In genomic region chr7:23960361-23960760, GRCh38 we compare ENCODE assay signal across 24 cellular contexts.
"Had no signal": no experiment of that assay in that cellular context is flagged by ENCODE, and none has a peak within 500 bp of the region (broad histone marks: within the 10 kb centered on the region; RNA-seq: fewer than 3 reads in every experiment).

No MANE protein-coding gene starts in this region.

- DNase-seq: islet precursor cell; left ventricle myocardium inferior; mesendoderm; naive B cell; natural killer cell; nephron progenitor cell; ovary; retina; right cardiac atrium; stimulated activated CD4-positive, alpha-beta T cell treated with anti-CD3 and anti-CD28 coated beads, Interleukin-12 subunit alpha, Interleukin-12 subunit beta, amount 100 ng/mL, for 4 hours; stimulated activated CD4-positive, alpha-beta T cell treated with anti-CD3 and anti-CD28 coated beads, Interleukin-15, amount 100 ng/mL, for 24 hours; stimulated activated CD4-positive, alpha-beta T cell treated with anti-CD3 and anti-CD28 coated beads, Interleukin-2, amount 100 ng/mL, for 24 hours; stimulated activated CD4-positive, alpha-beta T cell treated with anti-CD3 and anti-CD28 coated beads, Interleukin-4, amount 100 ng/mL, for 1 hour; stimulated activated naive B cell treated with anti-CD40 and anti-IgM and Interleukin-4, amounts not matched to agents 10 μg/mL and 1 μg/mL and 100 μg/mL, for 72 hours; stimulated activated naive CD8-positive, alpha-beta T cell treated with anti-CD3 and anti-CD28 coated beads, Interleukin-15, Interleukin-2, amounts not matched to agents 100 U/mL and 50 U/mL, for 24 hours; stomach; testis; transverse colon; upper lobe of right lung had no signal

- H3K36me3 ChIP-seq: left ventricle myocardium inferior, ovary, stomach, thyroid gland, transverse colon, upper lobe of right lung had no signal

- H3K4me1 ChIP-seq: left ventricle myocardium inferior, testis, thyroid gland, transverse colon, upper lobe of right lung had no signal

- H3K4me3 ChIP-seq: hepatocyte, left ventricle myocardium inferior, lung, ovary, skin epidermis, stomach, testis, thyroid gland, transverse colon, upper lobe of right lung had no signal

- H3K9me3 ChIP-seq: ovary, stomach, testis, thyroid gland, transverse colon, upper lobe of right lung had no signal

- H3K27me3 ChIP-seq: hepatocyte, ovary, stomach, testis, thyroid gland, transverse colon, upper lobe of right lung had no signal

- H3K27ac ChIP-seq: hepatocyte, left ventricle myocardium inferior, ovary, skin epidermis, stomach, testis, thyroid gland, transverse colon, upper lobe of right lung had no signal

- ATAC-seq: natural killer cell; right cardiac atrium; sciatic nerve; stimulated activated naive B cell treated with anti-CD40 and anti-IgM and Interleukin-4, amounts not matched to agents 10 μg/mL and 1 μg/mL and 100 μg/mL, for 72 hours; stimulated activated naive CD8-positive, alpha-beta T cell treated with anti-CD3 and anti-CD28 coated beads, Interleukin-15, Interleukin-2, amounts not matched to agents 100 U/mL and 50 U/mL, for 24 hours; upper lobe of right lung had no signal
